Comparison of ENCODE assay signal across 12 cellular contexts in the genomic region with DNA sequence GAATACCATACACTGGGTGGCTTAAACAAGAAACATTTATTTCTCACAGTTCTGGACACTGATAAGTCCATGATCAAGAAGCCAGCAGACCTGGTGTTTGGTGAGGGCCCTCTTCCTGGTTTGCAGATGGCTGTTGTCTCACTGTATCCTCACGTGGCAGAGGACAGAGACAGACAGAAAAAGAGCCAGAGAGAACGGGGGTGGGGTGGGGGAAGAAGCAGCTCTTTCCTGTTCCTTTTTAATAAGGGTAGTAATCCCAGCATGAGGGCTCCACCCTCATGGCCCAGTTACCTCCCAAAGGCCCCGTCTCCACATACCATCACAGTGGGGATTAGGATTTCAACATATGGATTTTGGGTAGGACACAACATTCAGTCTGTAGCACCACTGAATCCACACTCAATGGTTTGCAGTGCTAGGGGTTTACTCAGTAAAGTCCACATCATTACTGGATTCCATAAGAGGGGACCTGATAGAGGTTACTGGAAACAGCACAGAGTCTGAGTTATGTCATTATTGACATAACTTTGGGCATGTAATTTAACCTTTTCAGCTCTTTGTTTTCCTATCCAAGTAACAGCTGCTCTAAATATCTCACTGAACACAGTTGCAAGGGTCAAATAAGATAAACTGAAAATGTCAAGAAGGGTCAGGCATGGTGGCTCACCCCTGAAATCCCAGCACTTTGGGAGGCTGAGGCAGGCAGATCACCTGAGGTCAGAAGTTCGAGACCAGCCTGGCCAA. TPM values are rescaled to one million over a fixed set of nuclear protein-coding genes. Genes with fewer than 3 reads are reported as not detected.
A peak's percentile ranks its signal among the peaks of the same experiment; 100 is the strongest.
DNase-seq lines count a peak whose midpoint lies in the region; ATAC-seq and TF ChIP-seq lines count a peak whose summit lies in the region.
"Had no signal": no experiment of that assay in that cellular context is flagged by ENCODE, and none has a peak within 500 bp of the region (broad histone marks: within the 10 kb centered on the region; RNA-seq: fewer than 3 reads in every experiment).

No MANE protein-coding gene starts in this region.

- H3K36me3 Mint-ChIP-seq in neural progenitor cell = peaks cover 10% of the 10 kb centered on the region

- H3K79me2 ChIP-seq in neural progenitor cell (ENCODE audit: low read depth) = no peaks in the 10 kb centered on the region

- H2AFZ ChIP-seq in neural progenitor cell (replicated peaks) = no peak overlapping the region

- H3K4me3 Mint-ChIP-seq in neural progenitor cell = no peak overlapping the region
- H3K4me3 Mint-ChIP-seq: activated CD8-positive, alpha-beta T cell treated with anti-CD3 and anti-CD28 coated beads, Interleukin-2, amount 10 ng/mL, durations not matched to agents 7 days and 5 days had no signal

- no peaks in the 10 kb centered on the region for H3K27me3 ChIP-seq in neural progenitor cell

- peaks cover under 1% of the 10 kb centered on the region for H4K20me1 ChIP-seq in neural progenitor cell (ENCODE audit: low read depth)

- ATAC-seq in esophagus mucosa = peak; percentile 14
- no peak for ATAC-seq in GM21381 (IDR thresholded peaks at IDR 0.05; ENCODE audit: unreplicated experiment)

- H3K36me3 ChIP-seq in neural progenitor cell = no peaks in the 10 kb centered on the region

- no peak overlapping the region for H3K4me3 ChIP-seq in neural progenitor cell

- peaks cover 15% of the 10 kb centered on the region for H3K4me1 ChIP-seq in neural progenitor cell

- no peak for TF ChIP-seq CTCF in neural progenitor cell (IDR thresholded peaks at IDR 0.05)

- no peaks in the 10 kb centered on the region for H3K9me3 Mint-ChIP-seq in neural progenitor cell

- DNase-seq in DMS53 (lab: John Stamatoyannopoulos, UW) (peak; percentile 90), NCI-H2196 treated with DMSO at 0.1 percent for 48 hours (lab: John Stamatoyannopoulos, UW; ENCODE audit: unreplicated experiment) (peak; percentile 12), neural progenitor cell (ENCODE audit: low spot score) (no peak), NCI-H1092 treated with DMSO at 0.1 percent for 48 hours (lab: John Stamatoyannopoulos, UW) (no peak), DMS 273 (lab: John Stamatoyannopoulos, UW; ENCODE audit: unreplicated experiment) (no peak)
- no peak for DNase-seq in stimulated activated CD4-positive, alpha-beta T cell treated with anti-CD3 and anti-CD28 coated beads, Interleukin-15, amount 100 ng/mL, for 24 hours
- DNase-seq: activated CD8-positive, alpha-beta T cell treated with anti-CD3 and anti-CD28 coated beads, Interleukin-2, amount 10 ng/mL, durations not matched to agents 7 days and 5 days; NCI-H1105; retina; stimulated activated CD8-positive, alpha-beta memory T cell treated with anti-CD3 and anti-CD28 coated beads, Interleukin-4, amount 100 ng/mL, for 48 hours had no signal

- peaks cover 11% of the 10 kb centered on the region for H3F3A ChIP-seq in neural progenitor cell (ENCODE audit: low read depth)

- H3K4me2 ChIP-seq in neural progenitor cell = peak overlapping the region; percentile 4

- no peak overlapping the region for H3K9ac ChIP-seq in neural progenitor cell

- H3K27ac ChIP-seq in neural progenitor cell = no peak overlapping the region

- H3K9me3 ChIP-seq in neural progenitor cell (ENCODE audit: low read depth) = no peaks in the 10 kb centered on the region

- H3K27me3 Mint-ChIP-seq in neural progenitor cell (ENCODE audit: insufficient read depth, low read depth) = no peaks in the 10 kb centered on the region

- H3K4me1 Mint-ChIP-seq in neural progenitor cell = peaks cover 15% of the 10 kb centered on the region

- no peak overlapping the region for H3K27ac Mint-ChIP-seq in neural progenitor cell
- H3K27ac Mint-ChIP-seq: activated CD8-positive, alpha-beta T cell treated with anti-CD3 and anti-CD28 coated beads, Interleukin-2, amount 10 ng/mL, durations not matched to agents 7 days and 5 days had no signal

RNA-seq across cellular contexts. Expression of a gene that starts 53.2 kb away (rescaled TPM):
- 18.2 TPM for total RNA-seq in esophagus mucosa
- 42.7 and 61.9 TPM in 2 replicates for total RNA-seq in neural progenitor cell (ENCODE audit: low replicate concordance)

Comparison
In these comparisons a context has a peak if more than half of its experiments do, and no peak if none do; other contexts are left out.
1. DNase-seq: peak in DMS53 (single experiment) and NCI-H2196 treated with DMSO at 0.1 percent for 48 hours (single experiment); none in neural progenitor cell (single experiment), stimulated activated CD4-positive, alpha-beta T cell treated with anti-CD3 and anti-CD28 coated beads, Interleukin-15, amount 100 ng/mL, for 24 hours (single experiment), NCI-H1092 treated with DMSO at 0.1 percent for 48 hours (single experiment) and DMS 273 (single experiment).